Comparison of ENCODE assay signal across 10 cellular contexts in genomic region chr4:105624530-105624929, GRCh38.
A peak's percentile ranks its signal among the peaks of the same experiment; 100 is the strongest.
DNase-seq lines count a peak whose midpoint lies in the region; ATAC-seq and TF ChIP-seq lines count a peak whose summit lies in the region.
"Had no signal": no experiment of that assay in that cellular context is flagged by ENCODE, and none has a peak within 500 bp of the region (broad histone marks: within the 10 kb centered on the region; RNA-seq: fewer than 3 reads in every experiment).

No MANE protein-coding gene starts in this region.

- H3K27ac Mint-ChIP-seq in CD4-positive, alpha-beta T cell, result no peak overlapping the region
- no peak overlapping the region for H3K27ac Mint-ChIP-seq in activated CD8-positive, alpha-beta memory T cell treated with anti-CD3 and anti-CD28 coated beads, Interleukin-2, amount 10 ng/mL, durations not matched to agents 7 days and 5 days
- H3K27ac Mint-ChIP-seq: B cell had no signal

- peak overlapping the region in 7 of 10 donors; percentile 11 to 70 (median 29) for H3K27ac ChIP-seq in heart right ventricle
- no peak overlapping the region for H3K27ac ChIP-seq in duodenal mucosa (ENCODE audit: low read depth, low read length)
- no peak overlapping the region for H3K27ac ChIP-seq in CD4-positive, alpha-beta T cell (ENCODE audit: low read depth, low read length)
- no peak overlapping the region for H3K27ac ChIP-seq in A673 (ENCODE audit: low read depth, low read length, poor library complexity, severe bottlenecking)

- no TSS peak for BruUV-seq in A673 (replicated peaks; lab: Mats Ljungman, UMichigan)

- WGBS in heart right ventricle, 2 donors, result 38 to 39% methylated on average over 4 of the region's 4 CpGs

- peak overlapping the region in 1 of 2 donors; percentile 2 for H3K9ac ChIP-seq in duodenal mucosa (ENCODE audit: low read depth in 1 of 2, low read length in 2 of 2)

- CTCF ChIA-PET in CD4-positive, alpha-beta T cell (lab: Charles Lee), result no interaction called here
- CTCF ChIA-PET in A673 (lab: Charles Lee), result no interaction called here
- CTCF ChIA-PET in activated CD8-positive, alpha-beta memory T cell treated with anti-CD3 and anti-CD28 coated beads, Interleukin-2, amount 10 ng/mL, durations not matched to agents 7 days and 5 days (lab: Charles Lee), result no interaction called here

- no peaks in the 10 kb centered on the region for H3K9me3 Mint-ChIP-seq in CD4-positive, alpha-beta T cell
- no peaks in the 10 kb centered on the region for H3K9me3 Mint-ChIP-seq in activated CD8-positive, alpha-beta memory T cell treated with anti-CD3 and anti-CD28 coated beads, Interleukin-2, amount 10 ng/mL, durations not matched to agents 7 days and 5 days (ENCODE audit: low read depth)

- DNase-seq in heart right ventricle (peak in 1 of 2 donors; percentile 11), cardiac septum (ENCODE audit: low spot score) (no peak), A673 (ENCODE audit: low spot score) (no peak)
- DNase-seq in CD4-positive, alpha-beta T cell, result no peak
- no peak for DNase-seq in activated CD8-positive, alpha-beta memory T cell treated with anti-CD3 and anti-CD28 coated beads, Interleukin-2, amount 10 ng/mL, durations not matched to agents 7 days and 5 days
- DNase-seq: T-helper 9 cell had no signal

- no peak overlapping the region for H3K4me3 ChIP-seq in heart right ventricle
- peak overlapping the region; percentile 23 to 34 for H3K4me3 ChIP-seq in duodenal mucosa (ENCODE audit: low read depth in 1 of 2, low read length in 2 of 2)
- H3K4me3 ChIP-seq in A673 (ENCODE audit: low read depth, low read length, poor library complexity, severe bottlenecking), result no peak overlapping the region

- H3K4me1 Mint-ChIP-seq in CD4-positive, alpha-beta T cell (ENCODE audit: low read depth), result no peaks in the 10 kb centered on the region
- peaks cover 2% of the 10 kb centered on the region for H3K4me1 Mint-ChIP-seq in activated CD8-positive, alpha-beta memory T cell treated with anti-CD3 and anti-CD28 coated beads, Interleukin-2, amount 10 ng/mL, durations not matched to agents 7 days and 5 days
- H3K4me1 Mint-ChIP-seq: B cell had no signal

- peaks cover 4% of the 10 kb centered on the region for H3K27me3 Mint-ChIP-seq in CD4-positive, alpha-beta T cell
- H3K27me3 Mint-ChIP-seq in activated CD8-positive, alpha-beta memory T cell treated with anti-CD3 and anti-CD28 coated beads, Interleukin-2, amount 10 ng/mL, durations not matched to agents 7 days and 5 days, result peaks cover 22% of the 10 kb centered on the region

- H3K9me3 ChIP-seq in heart right ventricle, result peaks cover 0 to 5% (median 0%) of the 10 kb centered on the region in 11 donors
- H3K9me3 ChIP-seq in duodenal mucosa (ENCODE audit: control insufficient read depth in 1 of 2, low read length in 2 of 2), result no peaks in the 10 kb centered on the region
- H3K9me3 ChIP-seq in CD4-positive, alpha-beta T cell (ENCODE audit: control insufficient read depth, low read length), result no peaks in the 10 kb centered on the region
- no peaks in the 10 kb centered on the region for H3K9me3 ChIP-seq in A673 (ENCODE audit: low read depth, low read length, poor library complexity, severe bottlenecking)

- H3K36me3 ChIP-seq in heart right ventricle, result no peaks in the 10 kb centered on the region
- H3K36me3 ChIP-seq in duodenal mucosa (ENCODE audit: control insufficient read depth in 1 of 2, insufficient read depth in 2 of 2, low read length in 2 of 2), result no peaks in the 10 kb centered on the region
- H3K36me3 ChIP-seq in A673 (ENCODE audit: insufficient read depth, low read length, poor library complexity, severe bottlenecking), result no peaks in the 10 kb centered on the region

- H3K4me1 ChIP-seq in heart right ventricle (peaks cover 0 to 20% (median 8%) of the 10 kb centered on the region in 9 donors), duodenal mucosa (ENCODE audit: control insufficient read depth in 1 of 2, insufficient read depth in 2 of 2, low read length in 2 of 2) (peaks cover 9 to 14% of the 10 kb centered on the region in 2 donors), A673 (ENCODE audit: insufficient read depth, low read length, poor library complexity, severe bottlenecking) (no peaks in the 10 kb centered on the region)

- POLR2A ChIA-PET in CD4-positive, alpha-beta T cell (lab: Charles Lee), result no interaction called here
- POLR2A ChIA-PET in A673 (lab: Charles Lee; ENCODE audit: low non-redundant PET), result no interaction called here

- peak in 7 of 8 donors; percentile 17 to 78 (median 46) for ATAC-seq in heart right ventricle
- peak; percentile 48 for ATAC-seq in HG03521 (IDR thresholded peaks at IDR 0.05; ENCODE audit: unreplicated experiment)
- no peak for ATAC-seq in CD4-positive, alpha-beta T cell (ENCODE audit: poor library complexity)
- no peak for ATAC-seq in activated CD8-positive, alpha-beta memory T cell treated with anti-CD3 and anti-CD28 coated beads, Interleukin-2, amount 10 ng/mL, durations not matched to agents 7 days and 5 days
- no peak for ATAC-seq in GM21526 (IDR thresholded peaks at IDR 0.05; ENCODE audit: low FRiP score, unreplicated experiment)

- H3K36me3 Mint-ChIP-seq in CD4-positive, alpha-beta T cell (ENCODE audit: low read depth), result no peaks in the 10 kb centered on the region
- no peaks in the 10 kb centered on the region for H3K36me3 Mint-ChIP-seq in activated CD8-positive, alpha-beta memory T cell treated with anti-CD3 and anti-CD28 coated beads, Interleukin-2, amount 10 ng/mL, durations not matched to agents 7 days and 5 days

- no peak overlapping the region for H3K4me3 Mint-ChIP-seq in CD4-positive, alpha-beta T cell
- H3K4me3 Mint-ChIP-seq in activated CD8-positive, alpha-beta memory T cell treated with anti-CD3 and anti-CD28 coated beads, Interleukin-2, amount 10 ng/mL, durations not matched to agents 7 days and 5 days, result no peak overlapping the region
- H3K4me3 Mint-ChIP-seq: B cell had no signal

- intact Hi-C loops in heart right ventricle (cut with DNase I), result no loop called here
- intact Hi-C loops in cardiac septum (cut with DNase I), result no loop called here
- intact Hi-C loops in CD4-positive, alpha-beta T cell (cut with DNase I, micrococcal nuclease), result no loop called here
- intact Hi-C loops in A673 (cut with micrococcal nuclease; ENCODE audit: unreplicated experiment), result no loop called here

- TF ChIP-seq CTCF in heart right ventricle (IDR thresholded peaks at IDR 0.05) (no peak), A673 (conservative IDR thresholded peaks at IDR 0.05; ENCODE audit: low read depth, low read length) (no peak)
- no peak for TF ChIP-seq CTCF in CD4-positive, alpha-beta T cell (IDR thresholded peaks at IDR 0.05)

- H3K27me3 ChIP-seq in heart right ventricle, result peaks cover 0 to 3% (median 0%) of the 10 kb centered on the region in 7 donors
- H3K27me3 ChIP-seq in duodenal mucosa (ENCODE audit: control insufficient read depth in 1 of 2, insufficient read depth in 2 of 2, low read length in 2 of 2), result no peaks in the 10 kb centered on the region
- peaks cover 14% of the 10 kb centered on the region for H3K27me3 ChIP-seq in CD4-positive, alpha-beta T cell (ENCODE audit: control insufficient read depth, insufficient read depth, low read length)
- H3K27me3 ChIP-seq in A673 (replicated peaks; ENCODE audit: insufficient read depth, low read depth, low read length, poor library complexity), result no peaks in the 10 kb centered on the region

Comparison
In these comparisons a context has a peak if more than half of its experiments do, and no peak if none do; other contexts are left out.
1. ATAC-seq: peak in heart right ventricle (7 of 8) and HG03521 (single experiment); none in CD4-positive, alpha-beta T cell (single experiment), activated CD8-positive, alpha-beta memory T cell treated with anti-CD3 and anti-CD28 coated beads, Interleukin-2, amount 10 ng/mL, durations not matched to agents 7 days and 5 days (single experiment) and GM21526 (single experiment).
2. H3K27ac ChIP-seq: peak in heart right ventricle (7 of 10); none in duodenal mucosa (single experiment), CD4-positive, alpha-beta T cell (single experiment) and A673 (single experiment).
3. H3K4me3 ChIP-seq: peak in duodenal mucosa (2 of 2); none in heart right ventricle (0 of 10) and A673 (single experiment).